In the genomic region with DNA sequence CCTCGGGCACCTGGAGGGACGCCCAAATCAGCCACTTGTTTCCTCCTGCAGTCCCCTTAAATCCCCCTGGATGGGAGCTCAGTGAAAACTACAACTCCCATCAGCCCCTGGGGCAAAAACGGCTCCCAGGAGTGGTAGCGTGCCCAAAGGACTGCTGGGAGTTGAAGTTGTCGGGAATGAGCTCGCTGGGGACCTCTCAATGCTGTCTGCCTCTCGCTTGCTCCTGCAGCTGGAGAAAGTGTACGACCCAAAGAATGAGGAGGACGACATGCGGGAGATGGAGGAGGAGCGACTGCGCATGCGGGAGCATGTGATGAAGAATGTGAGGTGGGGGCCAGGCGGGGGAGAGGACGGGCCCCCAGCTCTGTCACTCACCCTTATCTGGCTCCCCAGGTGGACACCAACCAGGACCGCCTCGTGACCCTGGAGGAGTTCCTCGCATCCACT, we compare ENCODE assay signal across 1 cellular context.
TF ChIP-seq lines count a peak whose summit lies in the region.

No MANE protein-coding gene starts in this region.

TF ChIP-seq in WTC11, 78 proteins besides CTCF, POLR2A, EP300 and RAD21 (continued from another document):
- TF ChIP-seq, protein P1, sequence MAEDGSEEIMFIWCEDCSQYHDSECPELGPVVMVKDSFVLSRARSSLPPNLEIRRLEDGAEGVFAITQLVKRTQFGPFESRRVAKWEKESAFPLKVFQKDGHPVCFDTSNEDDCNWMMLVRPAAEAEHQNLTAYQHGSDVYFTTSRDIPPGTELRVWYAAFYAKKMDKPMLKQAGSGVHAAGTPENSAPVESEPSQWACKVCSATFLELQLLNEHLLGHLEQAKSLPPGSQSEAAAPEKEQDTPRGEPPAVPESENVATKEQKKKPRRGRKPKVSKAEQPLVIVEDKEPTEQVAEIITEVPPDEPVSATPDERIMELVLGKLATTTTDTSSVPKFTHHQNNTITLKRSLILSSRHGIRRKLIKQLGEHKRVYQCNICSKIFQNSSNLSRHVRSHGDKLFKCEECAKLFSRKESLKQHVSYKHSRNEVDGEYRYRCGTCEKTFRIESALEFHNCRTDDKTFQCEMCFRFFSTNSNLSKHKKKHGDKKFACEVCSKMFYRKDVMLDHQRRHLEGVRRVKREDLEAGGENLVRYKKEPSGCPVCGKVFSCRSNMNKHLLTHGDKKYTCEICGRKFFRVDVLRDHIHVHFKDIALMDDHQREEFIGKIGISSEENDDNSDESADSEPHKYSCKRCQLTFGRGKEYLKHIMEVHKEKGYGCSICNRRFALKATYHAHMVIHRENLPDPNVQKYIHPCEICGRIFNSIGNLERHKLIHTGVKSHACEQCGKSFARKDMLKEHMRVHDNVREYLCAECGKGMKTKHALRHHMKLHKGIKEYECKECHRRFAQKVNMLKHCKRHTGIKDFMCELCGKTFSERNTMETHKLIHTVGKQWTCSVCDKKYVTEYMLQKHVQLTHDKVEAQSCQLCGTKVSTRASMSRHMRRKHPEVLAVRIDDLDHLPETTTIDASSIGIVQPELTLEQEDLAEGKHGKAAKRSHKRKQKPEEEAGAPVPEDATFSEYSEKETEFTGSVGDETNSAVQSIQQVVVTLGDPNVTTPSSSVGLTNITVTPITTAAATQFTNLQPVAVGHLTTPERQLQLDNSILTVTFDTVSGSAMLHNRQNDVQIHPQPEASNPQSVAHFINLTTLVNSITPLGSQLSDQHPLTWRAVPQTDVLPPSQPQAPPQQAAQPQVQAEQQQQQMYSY (CRISPR knock-in tag; IDR thresholded peaks at IDR 0.05): no peak
- TF ChIP-seq ATF1 (CRISPR knock-in tag; IDR thresholded peaks at IDR 0.05) (no peak), SP1 (CRISPR knock-in tag; conservative IDR thresholded peaks at IDR 0.05) (peak; percentile 49; the same call in 1 of the 2 replicates), HMGA2 (CRISPR knock-in tag; IDR thresholded peaks at IDR 0.05) (no peak)
- TF ChIP-seq, protein P2, sequence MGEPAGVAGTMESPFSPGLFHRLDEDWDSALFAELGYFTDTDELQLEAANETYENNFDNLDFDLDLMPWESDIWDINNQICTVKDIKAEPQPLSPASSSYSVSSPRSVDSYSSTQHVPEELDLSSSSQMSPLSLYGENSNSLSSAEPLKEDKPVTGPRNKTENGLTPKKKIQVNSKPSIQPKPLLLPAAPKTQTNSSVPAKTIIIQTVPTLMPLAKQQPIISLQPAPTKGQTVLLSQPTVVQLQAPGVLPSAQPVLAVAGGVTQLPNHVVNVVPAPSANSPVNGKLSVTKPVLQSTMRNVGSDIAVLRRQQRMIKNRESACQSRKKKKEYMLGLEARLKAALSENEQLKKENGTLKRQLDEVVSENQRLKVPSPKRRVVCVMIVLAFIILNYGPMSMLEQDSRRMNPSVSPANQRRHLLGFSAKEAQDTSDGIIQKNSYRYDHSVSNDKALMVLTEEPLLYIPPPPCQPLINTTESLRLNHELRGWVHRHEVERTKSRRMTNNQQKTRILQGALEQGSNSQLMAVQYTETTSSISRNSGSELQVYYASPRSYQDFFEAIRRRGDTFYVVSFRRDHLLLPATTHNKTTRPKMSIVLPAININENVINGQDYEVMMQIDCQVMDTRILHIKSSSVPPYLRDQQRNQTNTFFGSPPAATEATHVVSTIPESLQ (CRISPR knock-in tag; IDR thresholded peaks at IDR 0.05): no peak
